Comparison of ENCODE assay signal across 11 cellular contexts in the genomic region with DNA sequence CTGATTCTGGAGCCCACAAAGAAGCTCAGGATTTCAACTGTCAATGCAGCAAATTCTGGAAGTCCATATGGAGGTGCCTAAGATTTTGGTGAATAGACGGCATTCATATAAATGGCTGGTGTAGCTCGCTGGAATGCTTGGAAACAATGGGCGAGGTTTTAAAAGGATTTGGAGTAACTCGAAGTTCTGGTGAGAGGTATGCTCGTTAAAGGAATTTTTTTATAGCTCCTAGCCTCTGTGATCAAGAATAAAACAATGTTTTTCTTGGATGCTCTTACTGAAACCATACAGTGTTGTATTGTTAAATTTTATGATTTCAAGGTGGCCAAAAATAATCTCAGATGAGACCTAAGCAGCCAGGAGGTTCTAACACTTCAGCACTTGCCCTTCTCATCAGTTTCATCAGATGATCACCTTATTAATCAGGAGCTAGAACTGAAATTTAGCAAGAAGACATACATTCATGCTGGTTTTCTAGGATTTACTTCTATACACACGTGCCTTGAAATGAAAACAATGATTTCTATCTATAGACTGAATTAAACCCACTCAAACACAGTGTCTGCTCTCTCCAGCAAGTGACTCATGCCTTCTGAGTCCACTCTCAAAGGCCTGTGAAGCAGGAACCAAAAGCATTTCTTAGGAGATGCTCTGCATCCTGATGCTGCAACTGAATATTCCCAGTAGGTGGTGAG.
DNase-seq lines count a peak whose midpoint lies in the region; ATAC-seq and TF ChIP-seq lines count a peak whose summit lies in the region.
"Had no signal": no experiment of that assay in that cellular context is flagged by ENCODE, and none has a peak within 500 bp of the region (broad histone marks: within the 10 kb centered on the region; RNA-seq: fewer than 3 reads in every experiment).

No MANE protein-coding gene starts in this region.

- BruUV-seq in Panc1 (replicated peaks; lab: Mats Ljungman, UMichigan), result no TSS peak

- H3K27me3 ChIP-seq in ACC112 (ENCODE audit: insufficient read depth, low read length), result no peaks in the 10 kb centered on the region
- H3K27me3 ChIP-seq in Panc1 (ENCODE audit: control insufficient read depth, insufficient read depth, low read length), result no peaks in the 10 kb centered on the region

- TF ChIP-seq CTCF in Panc1 (IDR thresholded peaks at IDR 0.05) (no peak), fibroblast of pulmonary artery (IDR thresholded peaks at IDR 0.05; ENCODE audit: low read length, missing control alignments) (no peak)

- ATAC-seq in Panc1 (peak; percentile 57), HG02885 (IDR thresholded peaks at IDR 0.05; ENCODE audit: poor library complexity, unreplicated experiment) (no peak)

- POLR2A ChIA-PET in Panc1 (lab: Charles Lee), result no interaction called here

- H3K27ac ChIP-seq in ACC112 (ENCODE audit: low read depth, low read length) (peak overlapping the region; percentile 27; the same call in 1 of the 2 replicates), Panc1 (ENCODE audit: low read length) (no peak overlapping the region)

- H3K4me3 ChIP-seq in ACC112 (ENCODE audit: low read depth, low read length), result no peak overlapping the region
- H3K4me3 ChIP-seq in Panc1 (ENCODE audit: low read depth in 2 of 2, low read length in 2 of 2), result no peak overlapping the region
- no peak overlapping the region for H3K4me3 ChIP-seq in fibroblast of pulmonary artery (replicated peaks; ENCODE audit: low read depth, low read length)

- H3K79me2 ChIP-seq in ACC112 (ENCODE audit: control insufficient read depth, insufficient read depth, low read length, unreplicated experiment), result no peaks in the 10 kb centered on the region

- H3K36me3 ChIP-seq in ACC112 (ENCODE audit: insufficient read depth, low read length) (peaks cover 14% of the 10 kb centered on the region; the same call in 1 of the 2 replicates), Panc1 (ENCODE audit: control insufficient read depth, insufficient read depth, low read length) (no peaks in the 10 kb centered on the region)

- H3K9me3 ChIP-seq in Panc1 (ENCODE audit: control insufficient read depth, insufficient read depth, low read depth, low read length), result no peaks in the 10 kb centered on the region

- DNase-seq in GM03348 (ENCODE audit: low spot score) (peak; percentile 48), Panc1 (ENCODE audit: low read depth, low spot score) (no peak), fibroblast of pulmonary artery (ENCODE audit: low read depth) (peak; percentile 28), nucleus accumbens (lab: John Stamatoyannopoulos, UW) (no peak), NK-92 (lab: John Stamatoyannopoulos, UW; ENCODE audit: unreplicated experiment) (no peak), medulla oblongata (ENCODE audit: extremely low spot score) (no peak)
- DNase-seq: Calu3, H9, hypothalamus had no signal

- in situ Hi-C loops in Panc1 (cut with HindIII; ENCODE audit: low pct_unique_long_range_greater_than_20kb, low sequenced_read_pairs), result no loop called here

- CTCF ChIA-PET in Panc1 (lab: Charles Lee), result interaction anchor here (0.5 kb wide), 1 partner anchor 8 kb away, joined by 3 read pairs; no protein-coding TSS in a partner anchor

- H3K4me1 ChIP-seq in ACC112 (ENCODE audit: control insufficient read depth, insufficient read depth, low read length, unreplicated experiment), result peaks cover 19% of the 10 kb centered on the region
- H3K4me1 ChIP-seq in Panc1 (ENCODE audit: control insufficient read depth, insufficient read depth, low read length), result no peaks in the 10 kb centered on the region; the same call in 1 of the 2 replicates

- H2AFZ ChIP-seq in ACC112 (ENCODE audit: low read length, unreplicated experiment), result no peak overlapping the region

- intact Hi-C loops in Panc1 (cut with micrococcal nuclease; ENCODE audit: unreplicated experiment), result no loop called here

Comparison
In these comparisons a context has a peak if more than half of its experiments do, and no peak if none do; other contexts are left out.
1. DNase-seq: peak in GM03348 (single experiment) and fibroblast of pulmonary artery (single experiment); none in Panc1 (single experiment), nucleus accumbens (0 of 56), NK-92 (single experiment) and medulla oblongata (single experiment).